ENCODE assay signal across 10 cellular contexts in the genomic region with DNA sequence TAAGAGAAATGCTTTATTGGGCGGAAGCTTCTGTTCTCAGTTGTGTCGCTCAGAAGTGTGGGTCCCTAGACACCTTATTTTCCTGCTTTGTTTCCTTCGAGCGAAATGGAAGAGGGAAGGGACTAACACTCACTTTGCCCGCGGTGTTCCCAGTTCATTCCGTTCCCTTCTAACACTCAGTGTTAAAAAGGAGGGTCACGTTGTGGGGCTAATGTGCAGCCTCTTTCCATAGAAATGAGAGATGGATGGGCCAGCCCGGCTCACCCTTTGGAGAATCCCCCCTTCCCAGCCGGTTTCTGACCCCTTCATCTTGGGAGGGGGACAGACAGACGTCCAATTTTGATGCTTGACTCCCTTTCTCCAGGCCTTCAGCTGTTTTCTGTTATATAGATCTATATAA. TPM values are rescaled to one million over a fixed set of nuclear protein-coding genes. Genes with fewer than 3 reads are reported as not detected.
DNase-seq lines count a peak whose midpoint lies in the region; ATAC-seq and TF ChIP-seq lines count a peak whose summit lies in the region.
"Had no signal": no experiment of that assay in that cellular context is flagged by ENCODE, and none has a peak within 500 bp of the region (broad histone marks: within the 10 kb centered on the region; RNA-seq: fewer than 3 reads in every experiment).

No MANE protein-coding gene starts in this region.

- no peaks in the 10 kb centered on the region for H3K36me3 ChIP-seq in Karpas-422 (ENCODE audit: insufficient read depth, low read length)

- no peak for ATAC-seq in CD4-positive, alpha-beta T cell (ENCODE audit: poor library complexity)
- no peak for ATAC-seq in effector memory CD8-positive, alpha-beta T cell (replicated peaks)
- ATAC-seq in HG03097 (IDR thresholded peaks at IDR 0.05; ENCODE audit: low FRiP score, unreplicated experiment) = no peak

- peak overlapping the region; percentile 92 for H3K4me3 Mint-ChIP-seq in CD4-positive, alpha-beta T cell
- peak overlapping the region; percentile 74 to 93 (median 85) for H3K4me3 Mint-ChIP-seq in IgD-negative memory B cell
- H3K4me3 Mint-ChIP-seq in effector memory CD8-positive, alpha-beta T cell = peak overlapping the region; percentile 84 to 91
- H3K4me3 Mint-ChIP-seq in nephron = peak overlapping the region; percentile 87

- H3K36me3 Mint-ChIP-seq in CD4-positive, alpha-beta T cell (ENCODE audit: low read depth) = peaks cover 4% of the 10 kb centered on the region
- no peaks in the 10 kb centered on the region for H3K36me3 Mint-ChIP-seq in IgD-negative memory B cell
- peaks cover 19% of the 10 kb centered on the region for H3K36me3 Mint-ChIP-seq in effector memory CD8-positive, alpha-beta T cell (ENCODE audit: insufficient read depth)
- H3K36me3 Mint-ChIP-seq in nephron (ENCODE audit: low read depth) = no peaks in the 10 kb centered on the region

- intact Hi-C loops in CD4-positive, alpha-beta T cell (cut with DNase I, micrococcal nuclease) = loop anchor here in 1 of 2 experiments (5.0 kb wide), 1 partner anchor 605 kb away; a partner anchor contains a TSS

- peak overlapping the region; percentile 69 for H3K27ac Mint-ChIP-seq in CD4-positive, alpha-beta T cell
- H3K27ac Mint-ChIP-seq in IgD-negative memory B cell (peak overlapping the region in 1 of 3 donors; percentile 54), nephron (peak overlapping the region; percentile 47 to 90 (median 75))
- H3K27ac Mint-ChIP-seq in effector memory CD8-positive, alpha-beta T cell = peak overlapping the region in 1 of 2 donors; percentile 32

- CTCF ChIA-PET in CD4-positive, alpha-beta T cell (lab: Charles Lee) = no interaction called here

- H3K9me3 Mint-ChIP-seq in CD4-positive, alpha-beta T cell = no peaks in the 10 kb centered on the region
- H3K9me3 Mint-ChIP-seq in IgD-negative memory B cell (no peaks in the 10 kb centered on the region), nephron (no peaks in the 10 kb centered on the region)
- H3K9me3 Mint-ChIP-seq in effector memory CD8-positive, alpha-beta T cell = no peaks in the 10 kb centered on the region

- no peak overlapping the region for H3K9ac ChIP-seq in Karpas-422 (ENCODE audit: low read length)

- no peaks in the 10 kb centered on the region for H3K27me3 Mint-ChIP-seq in CD4-positive, alpha-beta T cell
- no peaks in the 10 kb centered on the region for H3K27me3 Mint-ChIP-seq in IgD-negative memory B cell
- H3K27me3 Mint-ChIP-seq in effector memory CD8-positive, alpha-beta T cell = no peaks in the 10 kb centered on the region
- peaks cover 23% of the 10 kb centered on the region for H3K27me3 Mint-ChIP-seq in nephron (ENCODE audit: low read depth)

- H3K27me3 ChIP-seq in CD4-positive, alpha-beta T cell (ENCODE audit: control insufficient read depth, insufficient read depth, low read length) = no peaks in the 10 kb centered on the region
- no peaks in the 10 kb centered on the region for H3K27me3 ChIP-seq in Karpas-422 (ENCODE audit: low read length)

- no peak overlapping the region for H3K4me3 ChIP-seq in Karpas-422 (ENCODE audit: low read length)

- no peaks in the 10 kb centered on the region for H3K9me3 ChIP-seq in CD4-positive, alpha-beta T cell (ENCODE audit: control insufficient read depth, low read length)
- no peaks in the 10 kb centered on the region for H3K9me3 ChIP-seq in Karpas-422 (ENCODE audit: low read length)

- POLR2A ChIA-PET in CD4-positive, alpha-beta T cell (lab: Charles Lee) = no interaction called here

- no peak for DNase-seq in CD4-positive, alpha-beta T cell
- DNase-seq in effector memory CD8-positive, alpha-beta T cell = no peak
- DNase-seq in Karpas-422 (no peak), NCI-H524 (lab: John Stamatoyannopoulos, UW) (no peak), DMS53 (lab: John Stamatoyannopoulos, UW) (no peak)
- DNase-seq: GOT3; stimulated activated CD4-positive, alpha-beta T cell treated with anti-CD3 and anti-CD28 coated beads, Interleukin-4, amount 100 ng/mL, for 4 hours had no signal

- no peaks in the 10 kb centered on the region for H3K79me2 ChIP-seq in Karpas-422 (ENCODE audit: low read length)

- peaks cover 18% of the 10 kb centered on the region for H3K4me1 ChIP-seq in Karpas-422 (ENCODE audit: low read length)

- no peak overlapping the region for H3K4me2 ChIP-seq in Karpas-422 (ENCODE audit: low read depth, low read length, poor library complexity, severe bottlenecking)

- no peak for TF ChIP-seq CTCF in CD4-positive, alpha-beta T cell (IDR thresholded peaks at IDR 0.05)
- no peak for TF ChIP-seq CTCF in nephron (IDR thresholded peaks at IDR 0.05; ENCODE audit: unreplicated experiment in 3 of 3)

- H3K4me1 Mint-ChIP-seq in CD4-positive, alpha-beta T cell (ENCODE audit: low read depth) = peaks cover 66% of the 10 kb centered on the region
- H3K4me1 Mint-ChIP-seq in IgD-negative memory B cell = peaks cover 26 to 40% (median 37%) of the 10 kb centered on the region in 3 donors
- H3K4me1 Mint-ChIP-seq in effector memory CD8-positive, alpha-beta T cell (ENCODE audit: low read depth in 2 of 2) = peaks cover 42 to 45% of the 10 kb centered on the region in 2 donors
- peaks cover 50% of the 10 kb centered on the region for H3K4me1 Mint-ChIP-seq in nephron

- no peak overlapping the region for H2AFZ ChIP-seq in Karpas-422 (ENCODE audit: low read length)

- H3K27ac ChIP-seq in CD4-positive, alpha-beta T cell (ENCODE audit: low read depth, low read length) = no peak overlapping the region
- H3K27ac ChIP-seq in Karpas-422 (ENCODE audit: low read length) = no peak overlapping the region

- H4K20me1 ChIP-seq in Karpas-422 (ENCODE audit: insufficient read depth, low read depth, low read length) = no peaks in the 10 kb centered on the region

- no peaks in the 10 kb centered on the region for H3K9me2 ChIP-seq in Karpas-422 (replicated peaks; ENCODE audit: insufficient read depth, low read length)

RNA-seq across cellular contexts. Expression of a gene that starts 2.3 kb away (rescaled TPM):
- 10 to 100 TPM; 56.7 to 66.8 TPM for total RNA-seq in CD4-positive, alpha-beta T cell
- 2.9 TPM for polyA plus RNA-seq in IgD-negative memory B cell
- 0.11 and 0.83 TPM in 2 replicates for total RNA-seq in Karpas-422 (2014; rRNA removed; shearing (Covaris generic); ENCODE audit: low replicate concordance)

Comparison
In these comparisons a context has a peak if more than half of its experiments do, and no peak if none do; other contexts are left out.
1. RNA of a gene that starts 2.3 kb away (total RNA-seq): 56.7 to 66.8 TPM in CD4-positive, alpha-beta T cell; 0.11 to 0.83 TPM in Karpas-422; every median in the first group is over 10 times any median in the second.
2. Peak in every context shown above with its lines, with median percentiles within 50 percentile points of each other: H3K4me3 Mint-ChIP-seq.